ENCODE assay signal across 31 cellular contexts in the genomic region with DNA sequence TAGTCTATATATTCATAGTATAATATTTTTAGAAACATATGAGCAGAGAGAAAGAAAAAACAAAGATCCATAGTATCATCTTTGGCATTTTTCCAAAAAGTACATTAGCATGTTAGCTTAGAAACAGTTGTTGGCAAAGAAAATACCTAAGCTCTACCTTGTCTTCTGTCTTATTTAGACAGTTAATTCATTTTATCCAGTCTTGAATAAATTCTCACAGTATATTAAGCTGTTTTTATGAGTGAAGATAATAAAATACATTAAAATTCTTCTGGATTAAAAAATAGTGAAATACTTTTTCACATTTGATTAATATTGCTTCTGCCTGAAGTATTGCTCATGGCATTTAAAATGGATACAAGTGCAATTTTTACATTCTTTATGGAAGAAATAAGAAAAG.
"Had no signal": no experiment of that assay in that cellular context is flagged by ENCODE, and none has a peak within 500 bp of the region (broad histone marks: within the 10 kb centered on the region; RNA-seq: fewer than 3 reads in every experiment).

No MANE protein-coding gene starts in this region.

- H3K36me3 Mint-ChIP-seq: activated naive CD4-positive, alpha-beta T cell treated with anti-CD3 and anti-CD28 coated beads, Interleukin-2, amount 50 U/mL, for 24 hours; immature natural killer cell; naive B cell; stimulated activated effector memory CD8-positive, alpha-beta T cell treated with anti-CD3 and anti-CD28 coated beads, Interleukin-12 subunit alpha, Interleukin-12 subunit beta, amount 100 ng/mL, for 72 hours had no signal

- H3K9me3 Mint-ChIP-seq: endodermal cell, nephron progenitor cell had no signal

- H3K27ac Mint-ChIP-seq: activated B cell treated with CpG ODN at 0.5 μM for 24 hours; activated CD8-positive, alpha-beta T cell treated with anti-CD3 and anti-CD28 coated beads for 36 hours; activated naive CD4-positive, alpha-beta T cell treated with anti-CD3 and anti-CD28 coated beads, Interleukin-2, amount 50 U/mL, for 24 hours; activated naive CD8-positive, alpha-beta T cell treated with anti-CD3 and anti-CD28 coated beads, Interleukin-2, amount 50 U/mL, for 24 hours; activated T-helper 17 cell treated with anti-CD3 and anti-CD28 coated beads, Interleukin-2, amount 50 U/mL, for 72 hours; dendritic cell treated with granulocyte-macrophage colony-stimulating factor and Interleukin-4, amounts not matched to agents 40 ng/mL and 50 ng/mL, for 4 days; endodermal cell; immature natural killer cell; naive B cell; nephron progenitor cell; stimulated activated effector memory CD8-positive, alpha-beta T cell treated with anti-CD3 and anti-CD28 coated beads, Interleukin-12 subunit alpha, Interleukin-12 subunit beta, amount 100 ng/mL, for 72 hours; stimulated activated naive CD8-positive, alpha-beta T cell treated with anti-CD3 and anti-CD28 coated beads, Interleukin-15, Interleukin-2, amounts not matched to agents 100 ng/mL and 50 ng/mL, for 24 hours had no signal

- H3K4me1 ChIP-seq: heart left ventricle, right lobe of liver had no signal

- H3K27ac ChIP-seq: heart left ventricle, neutrophil, right lobe of liver, skin epidermis, thoracic aorta had no signal

- H3K27me3 ChIP-seq: heart left ventricle, neutrophil, right lobe of liver had no signal

- H3K27me3 Mint-ChIP-seq: activated B cell treated with CpG ODN at 0.5 μM for 24 hours; activated CD8-positive, alpha-beta T cell treated with anti-CD3 and anti-CD28 coated beads for 36 hours; activated naive CD4-positive, alpha-beta T cell treated with anti-CD3 and anti-CD28 coated beads, Interleukin-2, amount 50 U/mL, for 24 hours; activated naive CD8-positive, alpha-beta T cell treated with anti-CD3 and anti-CD28 coated beads, Interleukin-2, amount 50 U/mL, for 24 hours; activated T-helper 17 cell treated with anti-CD3 and anti-CD28 coated beads, Interleukin-2, amount 50 U/mL, for 72 hours; central memory CD8-positive, alpha-beta T cell; dendritic cell treated with granulocyte-macrophage colony-stimulating factor and Interleukin-4, amounts not matched to agents 40 ng/mL and 50 ng/mL, for 4 days; naive B cell; stimulated activated naive CD8-positive, alpha-beta T cell treated with anti-CD3 and anti-CD28 coated beads, Interleukin-15, Interleukin-2, amounts not matched to agents 100 ng/mL and 50 ng/mL, for 24 hours had no signal

- ATAC-seq: activated CD8-positive, alpha-beta T cell treated with anti-CD3 and anti-CD28 coated beads for 36 hours; activated naive CD8-positive, alpha-beta T cell treated with anti-CD3 and anti-CD28 coated beads, Interleukin-2, amount 50 U/mL, for 24 hours; activated T-cell treated with anti-CD3 and anti-CD28 coated beads, Interleukin-2, amount 50 U/mL, for 4 hours; activated T-helper 17 cell treated with anti-CD3 and anti-CD28 coated beads, Interleukin-2, amount 50 U/mL, for 72 hours; esophagus mucosa; heart left ventricle; left colon; right lobe of liver; stimulated activated effector memory CD8-positive, alpha-beta T cell treated with anti-CD3 and anti-CD28 coated beads, Interleukin-12 subunit alpha, Interleukin-12 subunit beta, amount 100 ng/mL, for 72 hours had no signal

- H3K4me3 ChIP-seq: heart left ventricle, right lobe of liver, skin epidermis, thoracic aorta had no signal

- DNase-seq: activated B cell treated with CpG ODN at 0.5 μM for 24 hours; activated CD4-positive, alpha-beta T cell treated with anti-CD3 and anti-CD28 coated beads, Interleukin-2, amount 50 U/mL, for 1 hour; activated CD8-positive, alpha-beta T cell treated with anti-CD3 and anti-CD28 coated beads for 36 hours; activated gamma-delta T cell treated with Interleukin-2 at 50 U/mL for 16 hours; activated naive CD8-positive, alpha-beta T cell treated with anti-CD3 and anti-CD28 coated beads, Interleukin-2, amount 50 U/mL, for 24 hours; activated T-cell treated with anti-CD3 and anti-CD28 coated beads, Interleukin-2, amount 50 U/mL, for 4 hours; amygdala; endodermal cell; foreskin fibroblast; heart left ventricle; hypothalamus; immature natural killer cell; kidney; left colon; mammary epithelial cell; naive B cell; nephron progenitor cell; right lobe of liver; stimulated activated CD4-positive, alpha-beta T cell treated with anti-CD3 and anti-CD28 coated beads, Interleukin-12 subunit alpha, Interleukin-12 subunit beta, amount 100 ng/mL, for 4 hours; stimulated activated CD4-positive, alpha-beta T cell treated with anti-CD3 and anti-CD28 coated beads, Interleukin-4, amount 100 ng/mL, for 1 hour; trophoblast cell had no signal

- H3K9me3 ChIP-seq: neutrophil, right lobe of liver, thoracic aorta had no signal

- H3K36me3 ChIP-seq: heart left ventricle, neutrophil, right lobe of liver, thoracic aorta had no signal

- H3K4me3 Mint-ChIP-seq: activated B cell treated with CpG ODN at 0.5 μM for 24 hours; activated CD8-positive, alpha-beta T cell treated with anti-CD3 and anti-CD28 coated beads for 36 hours; activated naive CD4-positive, alpha-beta T cell treated with anti-CD3 and anti-CD28 coated beads, Interleukin-2, amount 50 U/mL, for 24 hours; activated naive CD8-positive, alpha-beta T cell treated with anti-CD3 and anti-CD28 coated beads, Interleukin-2, amount 50 U/mL, for 24 hours; activated T-cell treated with anti-CD3 and anti-CD28 coated beads, Interleukin-2, amount 50 U/mL, for 4 hours; activated T-helper 17 cell treated with anti-CD3 and anti-CD28 coated beads, Interleukin-2, amount 50 U/mL, for 72 hours; central memory CD8-positive, alpha-beta T cell; dendritic cell treated with granulocyte-macrophage colony-stimulating factor and Interleukin-4, amounts not matched to agents 40 ng/mL and 50 ng/mL, for 4 days; endodermal cell; immature natural killer cell; naive B cell; nephron progenitor cell; stimulated activated effector memory CD8-positive, alpha-beta T cell treated with anti-CD3 and anti-CD28 coated beads, Interleukin-12 subunit alpha, Interleukin-12 subunit beta, amount 100 ng/mL, for 72 hours; stimulated activated naive CD8-positive, alpha-beta T cell treated with anti-CD3 and anti-CD28 coated beads, Interleukin-15, Interleukin-2, amounts not matched to agents 100 ng/mL and 50 ng/mL, for 24 hours had no signal

- H3K4me1 Mint-ChIP-seq: activated B cell treated with CpG ODN at 0.5 μM for 24 hours; activated naive CD4-positive, alpha-beta T cell treated with anti-CD3 and anti-CD28 coated beads, Interleukin-2, amount 50 U/mL, for 24 hours; activated naive CD8-positive, alpha-beta T cell treated with anti-CD3 and anti-CD28 coated beads, Interleukin-2, amount 50 U/mL, for 24 hours; activated T-helper 17 cell treated with anti-CD3 and anti-CD28 coated beads, Interleukin-2, amount 50 U/mL, for 72 hours; central memory CD8-positive, alpha-beta T cell; immature natural killer cell; naive B cell; nephron progenitor cell; stimulated activated effector memory CD8-positive, alpha-beta T cell treated with anti-CD3 and anti-CD28 coated beads, Interleukin-12 subunit alpha, Interleukin-12 subunit beta, amount 100 ng/mL, for 72 hours had no signal
